In the genomic region with DNA sequence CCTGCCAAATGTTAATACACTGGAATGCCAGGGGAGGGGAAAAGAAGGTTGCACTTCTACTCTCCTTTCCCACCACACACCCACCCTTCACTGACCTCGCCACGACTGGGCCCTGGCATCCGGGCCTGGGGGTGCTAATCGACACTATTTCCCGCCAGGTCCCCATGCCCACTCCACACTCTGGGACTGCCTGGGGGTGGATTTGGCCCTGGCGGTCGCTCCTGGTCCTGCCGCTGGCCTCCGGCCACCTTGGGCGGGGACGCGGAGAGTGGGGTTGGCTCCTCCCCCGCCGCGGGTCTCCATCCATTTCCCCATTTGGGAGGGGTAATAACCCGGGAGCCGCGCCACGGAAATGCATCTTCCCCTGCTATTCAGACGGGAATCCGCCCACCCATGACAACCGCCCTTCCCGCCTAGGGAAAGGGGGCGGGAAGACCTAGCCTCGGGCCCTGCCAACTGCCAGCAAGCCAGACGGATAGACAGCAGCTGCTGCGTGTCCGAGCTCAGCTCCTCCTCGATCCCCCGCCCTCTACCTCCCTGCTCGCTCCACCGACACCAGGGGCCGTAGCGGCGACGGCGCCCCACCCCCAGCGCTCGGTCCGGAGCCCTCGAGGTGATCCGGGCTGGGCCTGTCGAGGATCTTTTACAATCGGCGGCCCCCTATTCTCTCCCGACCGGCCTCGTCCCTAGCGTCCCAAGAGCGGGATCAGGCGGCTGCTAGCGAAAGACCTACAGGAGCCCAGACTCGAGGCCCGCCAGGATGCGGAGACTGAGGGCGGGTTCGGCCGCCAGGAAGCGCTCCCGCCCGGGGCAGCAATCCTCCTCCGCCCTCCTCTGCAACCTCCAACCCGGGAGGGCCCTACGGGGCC, we compare ENCODE assay signal across 8 cellular contexts.
A peak's percentile ranks its signal among the peaks of the same experiment; 100 is the strongest.
DNase-seq lines count a peak whose midpoint lies in the region; ATAC-seq and TF ChIP-seq lines count a peak whose summit lies in the region.

No MANE protein-coding gene starts in this region.

- H3K27me3 Mint-ChIP-seq in activated CD4-positive, alpha-beta memory T cell treated with anti-CD3 and anti-CD28 coated beads for 36 hours, result no peaks in the 10 kb centered on the region

- no peaks in the 10 kb centered on the region for H3K27me3 ChIP-seq in effector memory CD4-positive, alpha-beta T cell (replicated peaks; ENCODE audit: control insufficient read depth, insufficient read depth, low read length, poor library complexity, severe bottlenecking)
- no peaks in the 10 kb centered on the region for H3K27me3 ChIP-seq in right lobe of liver

- peaks cover 36% of the 10 kb centered on the region for H3K4me1 Mint-ChIP-seq in activated CD4-positive, alpha-beta memory T cell treated with anti-CD3 and anti-CD28 coated beads for 36 hours (ENCODE audit: low read depth)

- H3K27ac ChIP-seq in effector memory CD4-positive, alpha-beta T cell (ENCODE audit: insufficient read depth, low read length, poor library complexity, severe bottlenecking), result peak overlapping the region; percentile 51
- peak overlapping the region; percentile 19 to 82 (median 66) for H3K27ac ChIP-seq in right lobe of liver

- ATAC-seq in GM18873 (IDR thresholded peaks at IDR 0.05; ENCODE audit: low FRiP score, unreplicated experiment), result peak; percentile 45
- peak; percentile 50 for ATAC-seq in HG03097 (IDR thresholded peaks at IDR 0.05; ENCODE audit: low FRiP score, unreplicated experiment)
- peak; percentile 82 to 87 (median 86) for ATAC-seq in right lobe of liver

- no peaks in the 10 kb centered on the region for H3K4me1 ChIP-seq in effector memory CD4-positive, alpha-beta T cell (ENCODE audit: control insufficient read depth, insufficient read depth, low read length, poor library complexity, severe bottlenecking)
- H3K4me1 ChIP-seq in right lobe of liver, result peaks cover 0 to 3% (median 0%) of the 10 kb centered on the region in 4 donors

- DNase-seq in AG09309 (ENCODE audit: low read depth) (no peak), NCI-H510A (lab: John Stamatoyannopoulos, UW) (peak; percentile 59), right lobe of liver (peak; percentile 82 to 88 (median 83))
- DNase-seq in activated CD4-positive, alpha-beta memory T cell treated with anti-CD3 and anti-CD28 coated beads for 36 hours, result peak; percentile 58
- DNase-seq in effector memory CD4-positive, alpha-beta T cell, result peak; percentile 6 to 37 (median 8)
- peak; percentile 17 to 41 for DNase-seq in stimulated activated CD4-positive, alpha-beta T cell treated with anti-CD3 and anti-CD28 coated beads, Interleukin-4, amount 100 ng/mL, for 48 hours (ENCODE audit: low read depth in 2 of 2)

- intact Hi-C loops in activated CD4-positive, alpha-beta memory T cell treated with anti-CD3 and anti-CD28 coated beads for 36 hours (cut with micrococcal nuclease), result loop anchor here (1.0 kb wide), 1 partner anchor 14 kb away; no protein-coding TSS in a partner anchor
- intact Hi-C loops in right lobe of liver (cut with DNase I), result loop anchor here in 1 of 2 donors (10.0 kb wide), 1 partner anchor 152 kb away; no protein-coding TSS in a partner anchor

- TF ChIP-seq POLR2A in right lobe of liver (IDR thresholded peaks at IDR 0.05), result peak; percentile 35

- H3K9me3 Mint-ChIP-seq in activated CD4-positive, alpha-beta memory T cell treated with anti-CD3 and anti-CD28 coated beads for 36 hours, result no peaks in the 10 kb centered on the region

- peak overlapping the region; percentile 84 for H3K27ac Mint-ChIP-seq in activated CD4-positive, alpha-beta memory T cell treated with anti-CD3 and anti-CD28 coated beads for 36 hours

- H3K36me3 Mint-ChIP-seq in activated CD4-positive, alpha-beta memory T cell treated with anti-CD3 and anti-CD28 coated beads for 36 hours, result no peaks in the 10 kb centered on the region

- H3K4me3 ChIP-seq in AG09309 (ENCODE audit: control insufficient read depth, low read depth, low read length), result peak overlapping the region; percentile 43
- H3K4me3 ChIP-seq in effector memory CD4-positive, alpha-beta T cell (ENCODE audit: insufficient read depth, low read depth, low read length, poor library complexity, severe bottlenecking), result peak overlapping the region; percentile 61
- peak overlapping the region; percentile 41 to 56 (median 53) for H3K4me3 ChIP-seq in right lobe of liver

- POLR2A ChIA-PET in activated CD4-positive, alpha-beta memory T cell treated with anti-CD3 and anti-CD28 coated beads for 36 hours (lab: Charles Lee), result no interaction called here

- H3K4me3 Mint-ChIP-seq in activated CD4-positive, alpha-beta memory T cell treated with anti-CD3 and anti-CD28 coated beads for 36 hours, result peak overlapping the region; percentile 66

- no peaks in the 10 kb centered on the region for H3K36me3 ChIP-seq in effector memory CD4-positive, alpha-beta T cell (ENCODE audit: control insufficient read depth, insufficient read depth, low read length)
- H3K36me3 ChIP-seq in right lobe of liver, result no peaks in the 10 kb centered on the region

- CTCF ChIA-PET in activated CD4-positive, alpha-beta memory T cell treated with anti-CD3 and anti-CD28 coated beads for 36 hours (lab: Charles Lee), result no interaction called here

- no peaks in the 10 kb centered on the region for H3K9me3 ChIP-seq in effector memory CD4-positive, alpha-beta T cell (ENCODE audit: control insufficient read depth, low read length)
- H3K9me3 ChIP-seq in right lobe of liver, result no peaks in the 10 kb centered on the region

- TF ChIP-seq CTCF in AG09309 (IDR thresholded peaks at IDR 0.05; ENCODE audit: control insufficient read depth, insufficient read depth, low read depth, low read length, missing control alignments) (peak; percentile 28), right lobe of liver (IDR thresholded peaks at IDR 0.05) (peak in 3 of 4 donors; percentile 11 to 43 (median 16))

- WGBS in right lobe of liver (ENCODE audit: insufficient coverage, low coverage, low lambda C conversion rate, missing lambda C conversion rate), result 28% methylated on average over 17 of the region's 64 CpGs
